27 cellular contexts compared by ENCODE assay signal in genomic region chr6:163626073-163626867, GRCh38.
DNase-seq lines count a peak whose midpoint lies in the region; ATAC-seq and TF ChIP-seq lines count a peak whose summit lies in the region.
"Had no signal": no experiment of that assay in that cellular context is flagged by ENCODE, and none has a peak within 500 bp of the region (broad histone marks: within the 10 kb centered on the region; RNA-seq: fewer than 3 reads in every experiment).

No MANE protein-coding gene starts in this region.

- H3K4me3 ChIP-seq in OCI-LY3 (ENCODE audit: low read length) (no peak overlapping the region), trophoblast cell (ENCODE audit: low read depth, low read length) (no peak overlapping the region)
- H3K4me3 ChIP-seq: hepatocyte, left ventricle myocardium inferior, ovary, transverse colon had no signal

- H4K91ac ChIP-seq in trophoblast cell (ENCODE audit: low read depth, low read length): no peak overlapping the region

- H2AFZ ChIP-seq in OCI-LY3 (ENCODE audit: low read depth, low read length) (no peak overlapping the region), trophoblast cell (ENCODE audit: insufficient read depth, low read length, poor library complexity) (no peak overlapping the region)
- H2AFZ ChIP-seq: hepatocyte had no signal

- H4K8ac ChIP-seq in trophoblast cell (ENCODE audit: low read depth, low read length): no peak overlapping the region

- H3K4me2 ChIP-seq in OCI-LY3 (ENCODE audit: low read length) (0 out of 2 replicates have a peak overlapping the region, but pooled peaks have one; percentile 59), trophoblast cell (ENCODE audit: low read length) (no peak overlapping the region)
- H3K4me2 ChIP-seq: hepatocyte had no signal

- no peak overlapping the region for H3K23ac ChIP-seq in trophoblast cell (ENCODE audit: low read length)

- no peak overlapping the region for H2BK5ac ChIP-seq in trophoblast cell (ENCODE audit: low read depth, low read length, poor library complexity)

- H3K4ac ChIP-seq in trophoblast cell (ENCODE audit: low read depth, low read length): no peak overlapping the region

- no peak overlapping the region for H3K18ac ChIP-seq in trophoblast cell (ENCODE audit: low read length)

- H2BK12ac ChIP-seq in trophoblast cell (ENCODE audit: low read length): no peak overlapping the region

- no peak overlapping the region for H4K12ac ChIP-seq in trophoblast cell (ENCODE audit: low read depth, low read length)

- H3K4me1 ChIP-seq in OCI-LY3 (ENCODE audit: low read length) (peaks cover 31% of the 10 kb centered on the region), trophoblast cell (ENCODE audit: control insufficient read depth in 1 of 2, insufficient read depth in 2 of 2, low read length in 2 of 2) (no peaks in the 10 kb centered on the region)
- H3K4me1 ChIP-seq: Caco-2, left ventricle myocardium inferior, transverse colon had no signal

- H3K79me2 ChIP-seq in OCI-LY3 (ENCODE audit: low read length) (no peaks in the 10 kb centered on the region), trophoblast cell (ENCODE audit: control insufficient read depth, insufficient read depth, low read length, poor library complexity) (no peaks in the 10 kb centered on the region)
- H3K79me2 ChIP-seq: hepatocyte had no signal

- no peak for ATAC-seq in HG03342 (IDR thresholded peaks at IDR 0.05; ENCODE audit: unreplicated experiment)
- ATAC-seq in GM21423 (IDR thresholded peaks at IDR 0.05; ENCODE audit: unreplicated experiment): no peak
- ATAC-seq: activated T-cell treated with anti-CD3 and anti-CD28 coated beads, Interleukin-2, amount 50 U/mL, for 72 hours; effector memory CD8-positive, alpha-beta T cell; esophagus mucosa; naive thymus-derived CD4-positive, alpha-beta T cell; T-cell had no signal

- no CpG with 5 or more reads among the region's 8 CpGs for WGBS in trophoblast cell (ENCODE audit: extremely low coverage, insufficient coverage, insufficient read length)

- H4K20me1 ChIP-seq in OCI-LY3 (ENCODE audit: insufficient read depth, low read length): no peaks in the 10 kb centered on the region

- H3K27ac ChIP-seq in OCI-LY3 (ENCODE audit: low read length): peak overlapping the region; percentile 65
- no peak overlapping the region for H3K27ac ChIP-seq in trophoblast cell (ENCODE audit: low read depth, low read length)
- H3K27ac ChIP-seq: hepatocyte, left ventricle myocardium inferior, ovary, transverse colon had no signal

- H3K79me1 ChIP-seq in trophoblast cell (ENCODE audit: low read length): no peaks in the 10 kb centered on the region

- no peak overlapping the region for H2BK120ac ChIP-seq in trophoblast cell (ENCODE audit: insufficient read depth, low read length, poor library complexity)

- H2AK5ac ChIP-seq in trophoblast cell (ENCODE audit: low read length): no peak overlapping the region

- TF ChIP-seq CTCF in OCI-LY3 (IDR thresholded peaks at IDR 0.05; ENCODE audit: low read depth, low read length): no peak

- no peaks in the 10 kb centered on the region for H3K27me3 ChIP-seq in OCI-LY3 (ENCODE audit: low read depth, low read length)
- H3K27me3 ChIP-seq in trophoblast cell (ENCODE audit: insufficient read depth, low read length): no peaks in the 10 kb centered on the region
- H3K27me3 ChIP-seq: hepatocyte, ovary had no signal

- DNase-seq in Daoy (ENCODE audit: low read depth): peak; percentile 58
- DNase-seq in iPS-NIHi11 (ENCODE audit: low spot score): peak; percentile 33
- peak; percentile 22 to 32 for DNase-seq in trophoblast cell
- no peak for DNase-seq in DMS53 treated with DMSO at 0.1 percent for 48 hours (lab: John Stamatoyannopoulos, UW; ENCODE audit: unreplicated experiment)
- no peak for DNase-seq in stimulated activated CD4-positive, alpha-beta T cell treated with anti-CD3 and anti-CD28 coated beads, Interleukin-4, amount 100 ng/mL, for 1 hour
- DNase-seq: activated CD4-positive, CD25-positive, alpha-beta regulatory T cell; activated naive CD4-positive, alpha-beta T cell; activated T-cell treated with anti-CD3 and anti-CD28 coated beads, Interleukin-2, amount 50 U/mL, for 72 hours; C1 segment of cervical spinal cord; Caco-2; DMS79 treated with DMSO at 0.1 percent for 48 hours; effector memory CD8-positive, alpha-beta T cell; immature natural killer cell; KBM-7; left ventricle myocardium inferior; MM.1S; naive thymus-derived CD4-positive, alpha-beta T cell; NCI-H2029 treated with DMSO at 0.1 percent for 48 hours; ovary; stimulated activated CD4-positive, alpha-beta T cell treated with anti-CD3 and anti-CD28 coated beads, Interleukin-2, amount 100 ng/mL, for 24 hours; T-cell; transverse colon had no signal

- peaks cover 9% of the 10 kb centered on the region for H3K36me3 ChIP-seq in OCI-LY3 (replicated peaks; ENCODE audit: low read depth, low read length)
- no peaks in the 10 kb centered on the region for H3K36me3 ChIP-seq in trophoblast cell (ENCODE audit: control insufficient read depth in 1 of 2, insufficient read depth in 2 of 2, low read length in 2 of 2)
- H3K36me3 ChIP-seq: left ventricle myocardium inferior, ovary, transverse colon had no signal

- H3K14ac ChIP-seq in trophoblast cell (ENCODE audit: low read length): no peak overlapping the region

- no peak overlapping the region for H3K9ac ChIP-seq in OCI-LY3 (ENCODE audit: low read length)
- no peak overlapping the region for H3K9ac ChIP-seq in trophoblast cell (ENCODE audit: low read length)

- H3K9me3 ChIP-seq in OCI-LY3 (ENCODE audit: insufficient read depth, low read length): peaks cover 12% of the 10 kb centered on the region; the same call in 1 of the 2 replicates
- peaks cover 5% of the 10 kb centered on the region for H3K9me3 ChIP-seq in trophoblast cell (ENCODE audit: insufficient read depth, low read depth, low read length)
- H3K9me3 ChIP-seq: Caco-2, ovary, transverse colon had no signal

Comparison
In these comparisons a context has a peak if more than half of its experiments do, and no peak if none do; other contexts are left out.
1. DNase-seq: peak in Daoy (single experiment), iPS-NIHi11 (single experiment) and trophoblast cell (2 of 2); none in DMS53 treated with DMSO at 0.1 percent for 48 hours (single experiment) and stimulated activated CD4-positive, alpha-beta T cell treated with anti-CD3 and anti-CD28 coated beads, Interleukin-4, amount 100 ng/mL, for 1 hour (single experiment).